ENCODE assay signal across 9 cellular contexts in the genomic region with DNA sequence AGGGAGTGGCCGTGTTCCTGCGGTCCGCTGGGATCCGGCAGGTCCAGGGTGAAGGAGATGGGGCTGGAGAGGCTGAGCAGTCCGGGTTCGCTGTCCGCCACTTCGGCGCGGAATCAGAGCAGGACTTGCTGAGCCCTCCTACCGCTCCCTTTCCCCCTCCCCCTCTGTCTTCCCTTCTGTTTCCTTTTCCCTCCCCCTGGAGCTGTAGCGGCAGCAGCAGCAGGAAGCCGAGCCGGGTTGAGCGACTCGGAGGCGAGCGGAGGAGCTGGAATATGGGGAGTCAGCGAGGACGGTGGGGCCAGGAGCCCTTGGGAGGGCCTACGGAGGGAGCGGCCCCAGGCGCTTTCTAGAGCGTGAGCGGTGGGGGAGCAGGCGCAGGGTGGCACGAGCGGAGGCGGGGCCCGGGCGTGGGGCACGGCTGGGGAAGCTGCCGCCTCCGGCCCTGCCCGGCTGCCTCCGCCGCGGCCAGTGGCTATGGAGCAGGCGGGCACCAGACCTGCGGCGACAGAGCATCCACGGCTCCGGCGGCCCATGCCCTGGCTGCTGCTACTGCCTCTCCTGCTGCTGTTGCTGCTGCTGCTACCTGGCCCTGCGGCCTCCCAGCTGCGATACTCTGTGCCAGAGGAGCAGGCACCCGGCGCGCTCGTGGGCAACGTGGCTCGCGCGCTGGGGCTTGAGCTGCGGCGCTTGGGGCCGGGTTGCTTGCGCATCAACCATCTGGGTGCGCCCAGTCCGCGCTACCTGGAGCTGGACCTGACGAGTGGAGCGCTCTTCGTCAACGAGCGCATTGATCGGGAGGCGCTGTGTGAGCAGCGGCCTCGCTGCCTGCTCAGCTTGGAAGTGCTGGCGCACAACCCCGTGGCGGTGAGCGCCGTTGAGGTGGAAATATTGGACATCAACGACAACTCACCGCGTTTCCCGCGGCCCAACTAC. TPM values are rescaled to one million over a fixed set of nuclear protein-coding genes. Genes with fewer than 3 reads are reported as not detected.
DNase-seq lines count a peak whose midpoint lies in the region; ATAC-seq, FAIRE-seq and TF ChIP-seq lines count a peak whose summit lies in the region.
"Had no signal": no experiment of that assay in that cellular context is flagged by ENCODE, and none has a peak within 500 bp of the region (broad histone marks: within the 10 kb centered on the region; RNA-seq: fewer than 3 reads in every experiment).

A gene with protein sequence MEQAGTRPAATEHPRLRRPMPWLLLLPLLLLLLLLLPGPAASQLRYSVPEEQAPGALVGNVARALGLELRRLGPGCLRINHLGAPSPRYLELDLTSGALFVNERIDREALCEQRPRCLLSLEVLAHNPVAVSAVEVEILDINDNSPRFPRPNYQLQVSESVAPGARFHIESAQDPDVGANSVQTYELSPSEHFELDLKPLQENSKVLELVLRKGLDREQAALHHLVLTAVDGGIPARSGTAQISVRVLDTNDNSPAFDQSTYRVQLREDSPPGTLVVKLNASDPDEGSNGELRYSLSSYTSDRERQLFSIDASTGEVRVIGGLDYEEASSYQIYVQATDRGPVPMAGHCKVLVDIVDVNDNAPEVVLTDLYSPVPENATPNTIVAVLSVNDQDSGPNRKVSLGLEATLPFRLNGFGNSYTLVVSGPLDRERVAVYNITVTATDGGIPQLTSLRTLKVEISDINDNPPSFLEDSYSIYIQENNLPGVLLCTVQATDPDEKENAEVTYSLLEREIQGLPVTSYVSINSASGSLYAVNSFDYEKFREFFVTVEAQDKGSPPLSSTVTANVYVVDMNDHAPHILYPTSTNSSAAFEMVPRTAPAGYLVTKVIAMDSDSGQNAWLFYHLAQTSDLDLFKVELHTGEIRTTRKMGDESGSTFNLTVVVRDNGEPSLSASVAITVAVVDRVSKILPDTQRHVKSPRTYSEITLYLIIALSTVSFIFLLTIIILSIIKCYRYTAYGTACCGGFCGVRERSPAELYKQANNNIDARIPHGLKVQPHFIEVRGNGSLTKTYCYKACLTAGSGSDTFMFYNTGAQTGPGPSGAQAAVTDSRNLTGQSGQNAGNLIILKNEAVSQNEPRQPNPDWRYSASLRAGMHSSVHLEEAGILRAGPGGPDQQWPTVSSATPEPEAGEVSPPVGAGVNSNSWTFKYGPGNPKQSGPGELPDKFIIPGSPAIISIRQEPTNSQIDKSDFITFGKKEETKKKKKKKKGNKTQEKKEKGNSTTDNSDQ (plus strand): TSS at position 184 of the 933 bp plus-strand sequence. CDS start 291 bp downstream, at position 475.

- H3K27me3 ChIP-seq in BJ (ENCODE audit: control insufficient read depth, insufficient read depth, low read length): no peaks in the 10 kb centered on the region
- H3K27me3 ChIP-seq in breast epithelium: no peaks in the 10 kb centered on the region
- H3K27me3 ChIP-seq in keratinocyte (ENCODE audit: control insufficient read depth, extremely low read depth, insufficient read depth, low read length): peaks cover 23% of the 10 kb centered on the region
- no peaks in the 10 kb centered on the region for H3K27me3 ChIP-seq in smooth muscle cell (ENCODE audit: low read depth)

- H3K9ac ChIP-seq in keratinocyte (ENCODE audit: control insufficient read depth, extremely low read depth, insufficient read depth, low read length): peak within 1 kb of the TSS; percentile 9
- no peak within 1 kb of the TSS for H3K9ac ChIP-seq in smooth muscle cell (ENCODE audit: low read depth)

- H2AFZ ChIP-seq in keratinocyte (ENCODE audit: control insufficient read depth, low read length): peak within 1 kb of the TSS; percentile 76
- H2AFZ ChIP-seq in smooth muscle cell (ENCODE audit: low read depth): peak within 1 kb of the TSS; percentile 70

- H3K9me3 ChIP-seq in breast epithelium: no peaks in the 10 kb centered on the region
- no peaks in the 10 kb centered on the region for H3K9me3 ChIP-seq in keratinocyte (ENCODE audit: control insufficient read depth, low read depth, low read length)
- no peaks in the 10 kb centered on the region for H3K9me3 ChIP-seq in smooth muscle cell (replicated peaks; ENCODE audit: low read depth)

- peak within 1 kb of the TSS; percentile 71 for H3K4me2 ChIP-seq in keratinocyte (ENCODE audit: control insufficient read depth, extremely low read depth, insufficient read depth, low read depth, low read length)
- H3K4me2 ChIP-seq in smooth muscle cell: peak within 1 kb of the TSS; percentile 98

- CTCF ChIA-PET in BJ (lab: Yijun Ruan, JAX): interaction anchor here (0.6 to 1.1 kb wide), 2 partner anchors 12 to 112 kb away, joined by 3 to 4 read pairs; no protein-coding TSS in a partner anchor

- H4K20me1 ChIP-seq in keratinocyte (ENCODE audit: control insufficient read depth, extremely low read depth, insufficient read depth, low read length) (no peaks in the 10 kb centered on the region), smooth muscle cell (ENCODE audit: low read depth) (peaks cover 58% of the 10 kb centered on the region)

- H3K27ac ChIP-seq in breast epithelium: no peak within 1 kb of the TSS
- no peak within 1 kb of the TSS for H3K27ac ChIP-seq in keratinocyte (ENCODE audit: control insufficient read depth, insufficient read depth, low read length)
- no peak within 1 kb of the TSS for H3K27ac ChIP-seq in smooth muscle cell (ENCODE audit: low read depth)

- H3K4me3 ChIP-seq in BJ (ENCODE audit: low read depth, low read length): peak within 1 kb of the TSS; percentile 31
- H3K4me3 ChIP-seq in breast epithelium: peak within 1 kb of the TSS; percentile 42 to 68 (median 65)
- H3K4me3 ChIP-seq in keratinocyte (ENCODE audit: control insufficient read depth in 2 of 3, extremely low read depth in 1 of 3, insufficient read depth in 2 of 3, low read depth in 1 of 3, low read length in 3 of 3): peak within 1 kb of the TSS; percentile 38 to 53 (median 53)
- H3K4me3 ChIP-seq in smooth muscle cell: peak within 1 kb of the TSS; percentile 88

- dilution Hi-C loops in keratinocyte (cut with MboI; ENCODE audit: extremely low pct_ligation_motif_present, low sequenced_read_pairs): no loop called here

- H3K36me3 ChIP-seq in BJ (ENCODE audit: control insufficient read depth, insufficient read depth, low read length) (no peaks in the 10 kb centered on the region), breast epithelium (no peaks in the 10 kb centered on the region), keratinocyte (ENCODE audit: control insufficient read depth in 2 of 2, extremely low read depth in 1 of 2, insufficient read depth in 2 of 2, low read length in 2 of 2) (no peaks in the 10 kb centered on the region), smooth muscle cell (ENCODE audit: low read depth) (no peaks in the 10 kb centered on the region)

- TF ChIP-seq CTCF in BJ (IDR thresholded peaks at IDR 0.05; ENCODE audit: insufficient read depth, low read depth, low read length): no peak
- no peak for TF ChIP-seq CTCF in breast epithelium (IDR thresholded peaks at IDR 0.05)
- peak in 1 of 3 experiments; percentile 17 for TF ChIP-seq CTCF in keratinocyte (optimal IDR thresholded peaks at IDR 0.05 in 1 of 3, IDR thresholded peaks at IDR 0.05 in 1 of 3, conservative IDR thresholded peaks at IDR 0.05 in 1 of 3; ENCODE audit: extremely low read depth in 1 of 3, insufficient read depth in 2 of 3, low read length in 3 of 3)
- no peak for TF ChIP-seq CTCF in smooth muscle cell (IDR thresholded peaks at IDR 0.05; ENCODE audit: borderline replicate concordance, insufficient read depth, poor library complexity, severe bottlenecking)

- intact Hi-C loops in breast epithelium (cut with DNase I; ENCODE audit: low total_unique reads): no loop called here

- TF ChIP-seq POLR2A in breast epithelium (IDR thresholded peaks at IDR 0.05): no peak

- no peaks in the 10 kb centered on the region for H3K9me1 ChIP-seq in keratinocyte (ENCODE audit: control insufficient read depth, extremely low read depth, insufficient read depth, low read length)

- H3K79me2 ChIP-seq in keratinocyte (ENCODE audit: control insufficient read depth, insufficient read depth, low read length) (no peaks in the 10 kb centered on the region), smooth muscle cell (ENCODE audit: low read depth) (peaks cover 13% of the 10 kb centered on the region)

- POLR2A ChIA-PET in BJ (lab: Charles Lee): no interaction called here

- WGBS in smooth muscle cell (ENCODE audit: low lambda C conversion rate): under 1% methylated on average over 56 of the region's 80 CpGs

- FAIRE-seq in keratinocyte (lab: Jason Lieb, UNC): no peak
- FAIRE-seq: GM18507 had no signal

- ATAC-seq in GM19467 (IDR thresholded peaks at IDR 0.05; ENCODE audit: unreplicated experiment): no peak

- H3K4me1 ChIP-seq in breast epithelium (no peaks in the 10 kb centered on the region), keratinocyte (ENCODE audit: control insufficient read depth, extremely low read depth, insufficient read depth, low read length) (peaks cover 3% of the 10 kb centered on the region), smooth muscle cell (ENCODE audit: low read depth) (peaks cover 12% of the 10 kb centered on the region)

- peaks cover 13% of the 10 kb centered on the region for H3F3A ChIP-seq in smooth muscle cell (ENCODE audit: low read depth)

- DNase-seq in BJ (ENCODE audit: low read depth) (no peak), NCI-H1694 (lab: John Stamatoyannopoulos, UW) (peak; percentile 27), breast epithelium (ENCODE audit: low spot score in 2 of 2) (peak in 1 of 2 donors; percentile 18), keratinocyte (ENCODE audit: low read depth, low spot score) (no peak), smooth muscle cell (lab: John Stamatoyannopoulos, UW; ENCODE audit: unreplicated experiment) (peak; percentile 45), COLO829 (ENCODE audit: low spot score) (no peak)
- no peak for DNase-seq in activated CD8-positive, alpha-beta memory T cell treated with anti-CD3 and anti-CD28 coated beads, Interleukin-2, amount 50 U/mL, for 48 hours

RNA-seq across cellular contexts. Expression of the gene that starts here (rescaled TPM):
- polyA plus RNA-seq in BJ (2011; rRNA removed) (0.06 TPM in 1 of 2 replicates, not detected in the other), keratinocyte (1.2 to 2.1 TPM (median 1.9 TPM) in 3 replicates), smooth muscle cell (3.5 and 4.7 TPM in 2 replicates)
- polyA minus RNA-seq in BJ (2011; rRNA and poly(A)+ RNA removed): 0.14 and 0.31 TPM in 2 replicates
- total RNA-seq in breast epithelium (1 to 10 TPM; 2.1 to 2.8 (median 2.6) TPM), smooth muscle cell (5.2 and 7.4 TPM in 2 replicates)
- not detected for polyA plus RNA-seq in keratinocyte (2011; ENCODE audit: low read depth)
- polyA plus RNA-seq in keratinocyte (2011; cell fraction: cytosol; rRNA removed): 0.82 and 0.94 TPM in 2 replicates
- polyA plus RNA-seq in keratinocyte (2011; cell fraction: nucleus; rRNA removed): 2.4 and 2.5 TPM in 2 replicates
- polyA plus RNA-seq in keratinocyte (2012; ENCODE audit: low replicate concordance): 0.11 and 1.2 TPM in 2 replicates
- polyA minus RNA-seq in keratinocyte: 2.4 to 5.5 TPM (median 4.9 TPM) in 3 replicates
- polyA minus RNA-seq in keratinocyte (2011; cell fraction: cytosol; rRNA and poly(A)+ RNA removed): 3.5 TPM
- 6.6 and 8.5 TPM in 2 replicates for polyA minus RNA-seq in keratinocyte (2011; cell fraction: nucleus; rRNA and poly(A)+ RNA removed)

Comparison
In these comparisons a context has a peak if more than half of its experiments do, and no peak if none do; other contexts are left out.
1. DNase-seq: peak in NCI-H1694 (single experiment) and smooth muscle cell (single experiment); none in BJ (single experiment), keratinocyte (single experiment), COLO829 (single experiment) and activated CD8-positive, alpha-beta memory T cell treated with anti-CD3 and anti-CD28 coated beads, Interleukin-2, amount 50 U/mL, for 48 hours (single experiment).
2. H3K4me3 ChIP-seq: peak in every context shown above with its lines; median percentile 88 in smooth muscle cell; 65 in breast epithelium; 53 in keratinocyte; 31 in BJ.